In genomic region chr19:46859637-46860124, GRCh38 we compare ENCODE assay signal across 8 cellular contexts. TPM values are rescaled to one million over a fixed set of nuclear protein-coding genes. Genes with fewer than 3 reads are reported as not detected.
A peak's percentile ranks its signal among the peaks of the same experiment; 100 is the strongest.
DNase-seq lines count a peak whose midpoint lies in the region; ATAC-seq and TF ChIP-seq lines count a peak whose summit lies in the region.

No MANE protein-coding gene starts in this region.

- peak overlapping the region; percentile 55 for H3K9ac ChIP-seq in HUES48 (ENCODE audit: low read depth, low read length)

- H3K36me3 ChIP-seq in DOHH2 (ENCODE audit: control insufficient read depth, low read length): peaks cover 13% of the 10 kb centered on the region; the same call in 1 of the 2 replicates
- H3K36me3 ChIP-seq in HUES48 (ENCODE audit: control insufficient read depth, insufficient read depth, low read length): no peaks in the 10 kb centered on the region
- H3K36me3 ChIP-seq in esophagus squamous epithelium: no peaks in the 10 kb centered on the region
- H3K36me3 ChIP-seq in neuron (ENCODE audit: insufficient read depth, low read length): no peaks in the 10 kb centered on the region

- DNase-seq in SHP77 treated with DMSO at 0.1 percent for 48 hours (lab: John Stamatoyannopoulos, UW) (peak; percentile 85), esophagus squamous epithelium (lab: John Stamatoyannopoulos, UW) (no peak), SIG-M5 (lab: John Stamatoyannopoulos, UW) (no peak), globus pallidus (ENCODE audit: low spot score) (no peak)

- H4K20me1 ChIP-seq in DOHH2 (ENCODE audit: control insufficient read depth, insufficient read depth, low read depth, low read length): peaks cover 12% of the 10 kb centered on the region; the same call in 1 of the 2 replicates

- no peak overlapping the region for H2AFZ ChIP-seq in neuron (ENCODE audit: low read depth, low read length)

- H3K9me3 ChIP-seq in DOHH2 (ENCODE audit: control insufficient read depth, insufficient read depth, low read length): no peaks in the 10 kb centered on the region
- H3K9me3 ChIP-seq in HUES48 (ENCODE audit: control insufficient read depth, insufficient read depth, low read length): no peaks in the 10 kb centered on the region
- no peaks in the 10 kb centered on the region for H3K9me3 ChIP-seq in esophagus squamous epithelium
- no peaks in the 10 kb centered on the region for H3K9me3 ChIP-seq in neuron (ENCODE audit: low read length)

- intact Hi-C loops in esophagus squamous epithelium (cut with DNase I): loop anchor here (5.0 to 10.0 kb wide), 2 partner anchors 65 to 128 kb away; no protein-coding TSS in a partner anchor

- no peaks in the 10 kb centered on the region for H3K9me2 ChIP-seq in DOHH2 (replicated peaks; ENCODE audit: control insufficient read depth, low read length)

- TF ChIP-seq CTCF in DOHH2 (IDR thresholded peaks at IDR 0.05; ENCODE audit: low read depth, low read length, poor library complexity, severe bottlenecking) (no peak), esophagus squamous epithelium (IDR thresholded peaks at IDR 0.05) (no peak)

- WGBS in esophagus squamous epithelium, 2 donors: 14 to 17% methylated on average over 13 to 15 of the region's 18 CpGs

- peaks cover 46% of the 10 kb centered on the region for H3K79me2 ChIP-seq in DOHH2 (ENCODE audit: control insufficient read depth, low read length)

- H3K4me3 ChIP-seq in DOHH2 (ENCODE audit: low read length): peak overlapping the region; percentile 91
- H3K4me3 ChIP-seq in HUES48 (ENCODE audit: low read depth, low read length): peak overlapping the region; percentile 83
- peak overlapping the region; percentile 80 to 98 (median 97) for H3K4me3 ChIP-seq in esophagus squamous epithelium
- peak overlapping the region; percentile 81 for H3K4me3 ChIP-seq in neuron (ENCODE audit: low read length)

- H3K27me3 ChIP-seq in DOHH2 (ENCODE audit: control insufficient read depth, low read length) (no peaks in the 10 kb centered on the region), HUES48 (ENCODE audit: control insufficient read depth, insufficient read depth, low read length) (peaks cover 7% of the 10 kb centered on the region), esophagus squamous epithelium (no peaks in the 10 kb centered on the region), neuron (ENCODE audit: insufficient read depth, low read length) (no peaks in the 10 kb centered on the region)

- peak overlapping the region; percentile 93 for H3K4me2 ChIP-seq in DOHH2 (ENCODE audit: low read length)

- H3F3A ChIP-seq in DOHH2 (ENCODE audit: control insufficient read depth, insufficient read depth): peaks cover 6% of the 10 kb centered on the region; the same call in 1 of the 2 replicates

- TF ChIP-seq POLR2A in esophagus squamous epithelium (IDR thresholded peaks at IDR 0.05): no peak

- H3K4me1 ChIP-seq in DOHH2 (ENCODE audit: control insufficient read depth, low read length) (peaks cover 54% of the 10 kb centered on the region), HUES48 (ENCODE audit: control insufficient read depth, insufficient read depth, low read length) (peaks cover 26% of the 10 kb centered on the region), esophagus squamous epithelium (peaks cover 35 to 67% (median 46%) of the 10 kb centered on the region in 3 donors), neuron (ENCODE audit: insufficient read depth, low read length) (peaks cover 34% of the 10 kb centered on the region)

- H3K27ac ChIP-seq in DOHH2 (ENCODE audit: low read depth, low read length) (peak overlapping the region; percentile 95), HUES48 (ENCODE audit: low read depth, low read length) (peak overlapping the region; percentile 95), esophagus squamous epithelium (peak overlapping the region; percentile 93 to 99 (median 98))

- ATAC-seq in GM21367 (IDR thresholded peaks at IDR 0.05; ENCODE audit: unreplicated experiment): no peak

RNA-seq across cellular contexts. Expression of gene ARHGAP35, which starts 1.1 kb away (rescaled TPM):
- total RNA-seq in esophagus squamous epithelium: 10 to 100 TPM; 28.6 to 41.6 (median 32.1) TPM

RNA-seq across cellular contexts. Expression of gene AP2S1, which starts 9.0 kb away (rescaled TPM):
- total RNA-seq in esophagus squamous epithelium: 100 to 1,000 TPM in 3 of 4 donors, 10 to 100 TPM in 1; 83.0 to 230 (median 133) TPM
